ENCODE assay signal across 8 cellular contexts in genomic region chr11:64879226-64879900, GRCh38. TPM values are rescaled to one million over a fixed set of nuclear protein-coding genes. Genes with fewer than 3 reads are reported as not detected.
DNase-seq lines count a peak whose midpoint lies in the region; ATAC-seq, FAIRE-seq and TF ChIP-seq lines count a peak whose summit lies in the region.

No MANE protein-coding gene starts in this region.

- H3K9me3 Mint-ChIP-seq in activated CD8-positive, alpha-beta memory T cell treated with anti-CD3 and anti-CD28 coated beads, Interleukin-2, amount 10 ng/mL, durations not matched to agents 7 days and 5 days (ENCODE audit: low read depth): no peaks in the 10 kb centered on the region
- H3K9me3 Mint-ChIP-seq in activated CD4-positive, alpha-beta memory T cell treated with anti-CD3 and anti-CD28 coated beads, Interleukin-2, amount 10 ng/mL, durations not matched to agents 7 days and 5 days: no peaks in the 10 kb centered on the region

- peaks cover under 1% of the 10 kb centered on the region for H3K36me3 ChIP-seq in right atrium auricular region
- H3K36me3 ChIP-seq in small intestine (ENCODE audit: control insufficient read depth in 2 of 2, insufficient read depth in 2 of 2, low read length in 2 of 2): no peaks in the 10 kb centered on the region

- no peak for FAIRE-seq in small intestine (lab: Jason Lieb, UNC)

- H3K36me3 Mint-ChIP-seq in activated CD8-positive, alpha-beta memory T cell treated with anti-CD3 and anti-CD28 coated beads, Interleukin-2, amount 10 ng/mL, durations not matched to agents 7 days and 5 days: peaks cover 28% of the 10 kb centered on the region
- H3K36me3 Mint-ChIP-seq in activated CD4-positive, alpha-beta memory T cell treated with anti-CD3 and anti-CD28 coated beads, Interleukin-2, amount 10 ng/mL, durations not matched to agents 7 days and 5 days (ENCODE audit: low read depth): peaks cover 37% of the 10 kb centered on the region

- H3K4me3 Mint-ChIP-seq in activated CD8-positive, alpha-beta memory T cell treated with anti-CD3 and anti-CD28 coated beads, Interleukin-2, amount 10 ng/mL, durations not matched to agents 7 days and 5 days: peak overlapping the region; percentile 94
- H3K4me3 Mint-ChIP-seq in activated CD4-positive, alpha-beta memory T cell treated with anti-CD3 and anti-CD28 coated beads, Interleukin-2, amount 10 ng/mL, durations not matched to agents 7 days and 5 days: peak overlapping the region; percentile 94

- POLR2A ChIA-PET in activated CD4-positive, alpha-beta memory T cell treated with anti-CD3 and anti-CD28 coated beads, Interleukin-2, amount 10 ng/mL, durations not matched to agents 7 days and 5 days (lab: Charles Lee): interaction anchor here (0.8 to 25.5 kb wide), 6 partner anchors 9 to 623 kb away, joined by 3 to 1068 read pairs (median 4); partner anchors contain the start of gene CDC42BPG

- H3K4me3 ChIP-seq in right atrium auricular region (peak overlapping the region; percentile 54 to 84), small intestine (ENCODE audit: low read depth in 1 of 2, low read length in 2 of 2) (peak overlapping the region; percentile 55 to 70)

- peak overlapping the region; percentile 93 for H3K27ac Mint-ChIP-seq in activated CD8-positive, alpha-beta memory T cell treated with anti-CD3 and anti-CD28 coated beads, Interleukin-2, amount 10 ng/mL, durations not matched to agents 7 days and 5 days
- peak overlapping the region; percentile 89 for H3K27ac Mint-ChIP-seq in activated CD4-positive, alpha-beta memory T cell treated with anti-CD3 and anti-CD28 coated beads, Interleukin-2, amount 10 ng/mL, durations not matched to agents 7 days and 5 days

- CTCF ChIA-PET in activated CD8-positive, alpha-beta memory T cell treated with anti-CD3 and anti-CD28 coated beads, Interleukin-2, amount 10 ng/mL, durations not matched to agents 7 days and 5 days (lab: Charles Lee): interaction anchor here (0.9 to 31.3 kb wide), 5 partner anchors 8 to 686 kb away, joined by 3 to 1163 read pairs (median 7); partner anchors contain the start of genes ARL2 and CDC42BPG
- CTCF ChIA-PET in activated CD4-positive, alpha-beta memory T cell treated with anti-CD3 and anti-CD28 coated beads, Interleukin-2, amount 10 ng/mL, durations not matched to agents 7 days and 5 days (lab: Charles Lee): interaction anchor here (1.1 to 30.2 kb wide), 4 partner anchors 8 to 135 kb away, joined by 3 to 957 read pairs (median 10); partner anchors contain the start of genes ARL2 and CDC42BPG

- H3K9me3 ChIP-seq in right atrium auricular region (no peaks in the 10 kb centered on the region), small intestine (ENCODE audit: control insufficient read depth, low read depth) (no peaks in the 10 kb centered on the region)

- no peaks in the 10 kb centered on the region for H3K27me3 Mint-ChIP-seq in activated CD8-positive, alpha-beta memory T cell treated with anti-CD3 and anti-CD28 coated beads, Interleukin-2, amount 10 ng/mL, durations not matched to agents 7 days and 5 days
- no peaks in the 10 kb centered on the region for H3K27me3 Mint-ChIP-seq in activated CD4-positive, alpha-beta memory T cell treated with anti-CD3 and anti-CD28 coated beads, Interleukin-2, amount 10 ng/mL, durations not matched to agents 7 days and 5 days

- ATAC-seq in activated CD8-positive, alpha-beta memory T cell treated with anti-CD3 and anti-CD28 coated beads, Interleukin-2, amount 10 ng/mL, durations not matched to agents 7 days and 5 days: no peak
- ATAC-seq in HG02678 (IDR thresholded peaks at IDR 0.05; ENCODE audit: unreplicated experiment): no peak

- no peaks in the 10 kb centered on the region for H3K27me3 ChIP-seq in right atrium auricular region
- H3K27me3 ChIP-seq in small intestine (ENCODE audit: control insufficient read depth in 2 of 2, insufficient read depth in 2 of 2, low read length in 2 of 2): no peaks in the 10 kb centered on the region

- H3K4me1 ChIP-seq in right atrium auricular region (peaks cover 0 to 55% of the 10 kb centered on the region in 2 donors), small intestine (ENCODE audit: control insufficient read depth in 2 of 2, insufficient read depth in 1 of 2, low read depth in 1 of 2, low read length in 1 of 2) (peaks cover 3 to 8% of the 10 kb centered on the region in 2 donors)

- H3K4me1 Mint-ChIP-seq in activated CD8-positive, alpha-beta memory T cell treated with anti-CD3 and anti-CD28 coated beads, Interleukin-2, amount 10 ng/mL, durations not matched to agents 7 days and 5 days: peaks cover 68% of the 10 kb centered on the region
- H3K4me1 Mint-ChIP-seq in activated CD4-positive, alpha-beta memory T cell treated with anti-CD3 and anti-CD28 coated beads, Interleukin-2, amount 10 ng/mL, durations not matched to agents 7 days and 5 days: peaks cover 56% of the 10 kb centered on the region

- peak overlapping the region; percentile 89 to 90 for H3K27ac ChIP-seq in right atrium auricular region
- H3K27ac ChIP-seq in small intestine (ENCODE audit: low read depth in 1 of 2, low read length in 1 of 2): peak overlapping the region; percentile 86 to 97

- DNase-seq in activated CD8-positive, alpha-beta memory T cell treated with anti-CD3 and anti-CD28 coated beads, Interleukin-2, amount 10 ng/mL, durations not matched to agents 7 days and 5 days: no peak
- DNase-seq in activated CD8-positive, alpha-beta memory T cell treated with anti-CD3 and anti-CD28 coated beads, Interleukin-2, amount 50 U/mL, for 48 hours: no peak
- no peak for DNase-seq in activated CD4-positive, alpha-beta memory T cell treated with anti-CD3 and anti-CD28 coated beads, Interleukin-2, amount 10 ng/mL, durations not matched to agents 7 days and 5 days
- DNase-seq in right atrium auricular region (ENCODE audit: low spot score): no peak
- DNase-seq in small intestine: no peak
- DNase-seq in stimulated activated CD4-positive, alpha-beta T cell treated with anti-CD3 and anti-CD28 coated beads, Interleukin-2, amount 100 ng/mL, for 24 hours: no peak
- no peak for DNase-seq in GM19238 (ENCODE audit: insufficient read length, low spot score)

- no peak for TF ChIP-seq CTCF in right atrium auricular region (IDR thresholded peaks at IDR 0.05)

- WGBS in small intestine, 3 donors: 16 to 19% (median 19%) methylated on average over 16 of the region's 16 CpGs

RNA-seq across cellular contexts. Expression of gene EHD1, which starts 0.9 kb away (rescaled TPM):
- total RNA-seq in activated CD8-positive, alpha-beta memory T cell treated with anti-CD3 and anti-CD28 coated beads, Interleukin-2, amount 10 ng/mL, durations not matched to agents 7 days and 5 days: 100 to 1,000 TPM; 149 to 155 TPM
- total RNA-seq in activated CD4-positive, alpha-beta memory T cell treated with anti-CD3 and anti-CD28 coated beads, Interleukin-2, amount 10 ng/mL, durations not matched to agents 7 days and 5 days: 100 to 1,000 TPM; 138 to 146 TPM
- total RNA-seq in right atrium auricular region: 10 to 100 TPM; 29.5 to 34.1 TPM
- 10 to 100 TPM; 31.3 to 35.9 (median 33.1) TPM for polyA plus RNA-seq in small intestine

RNA-seq across cellular contexts. Expression of gene CDC42BPG, which starts 34.9 kb away (rescaled TPM):
- under 1 TPM; 0.50 to 0.61 TPM for total RNA-seq in activated CD8-positive, alpha-beta memory T cell treated with anti-CD3 and anti-CD28 coated beads, Interleukin-2, amount 10 ng/mL, durations not matched to agents 7 days and 5 days
- total RNA-seq in activated CD4-positive, alpha-beta memory T cell treated with anti-CD3 and anti-CD28 coated beads, Interleukin-2, amount 10 ng/mL, durations not matched to agents 7 days and 5 days: under 1 TPM; 0.65 to 0.70 TPM
- 1 to 10 TPM in 1 of 2 donors, under 1 TPM in 1; 0.33 to 1.0 TPM for total RNA-seq in right atrium auricular region
- 10 to 100 TPM; 12.1 to 36.5 (median 27.0) TPM for polyA plus RNA-seq in small intestine

RNA-seq across cellular contexts. Expression of gene ATG2A, which starts 37.6 kb away (rescaled TPM):
- 10 to 100 TPM; 27.3 to 27.9 TPM for total RNA-seq in activated CD8-positive, alpha-beta memory T cell treated with anti-CD3 and anti-CD28 coated beads, Interleukin-2, amount 10 ng/mL, durations not matched to agents 7 days and 5 days
- total RNA-seq in activated CD4-positive, alpha-beta memory T cell treated with anti-CD3 and anti-CD28 coated beads, Interleukin-2, amount 10 ng/mL, durations not matched to agents 7 days and 5 days: 10 to 100 TPM; 37.4 to 40.7 TPM
- 10 to 100 TPM; 16.0 to 24.1 TPM for total RNA-seq in right atrium auricular region
- polyA plus RNA-seq in small intestine: 10 to 100 TPM; 18.0 to 35.7 (median 28.2) TPM

RNA-seq across cellular contexts. Expression of gene PPP2R5B, which starts 45.1 kb away (rescaled TPM):
- total RNA-seq in activated CD8-positive, alpha-beta memory T cell treated with anti-CD3 and anti-CD28 coated beads, Interleukin-2, amount 10 ng/mL, durations not matched to agents 7 days and 5 days: 10 to 100 TPM; 11.7 to 12.3 TPM
- total RNA-seq in activated CD4-positive, alpha-beta memory T cell treated with anti-CD3 and anti-CD28 coated beads, Interleukin-2, amount 10 ng/mL, durations not matched to agents 7 days and 5 days: 10 to 100 TPM; 19.8 to 21.1 TPM
- total RNA-seq in right atrium auricular region: 10 to 100 TPM; 21.5 to 23.0 TPM
- polyA plus RNA-seq in small intestine: 10 to 100 TPM; 13.2 to 15.9 (median 14.0) TPM

RNA-seq across cellular contexts. Expression of gene GPHA2, which starts 56.3 kb away (rescaled TPM):
- not detected for total RNA-seq in activated CD8-positive, alpha-beta memory T cell treated with anti-CD3 and anti-CD28 coated beads, Interleukin-2, amount 10 ng/mL, durations not matched to agents 7 days and 5 days
- not detected for total RNA-seq in activated CD4-positive, alpha-beta memory T cell treated with anti-CD3 and anti-CD28 coated beads, Interleukin-2, amount 10 ng/mL, durations not matched to agents 7 days and 5 days
- total RNA-seq in right atrium auricular region: not detected
- polyA plus RNA-seq in small intestine: under 1 TPM in 1 of 3 donors, not detected in 2; 0.13 TPM
